16 cellular contexts compared by ENCODE assay signal in the genomic region with DNA sequence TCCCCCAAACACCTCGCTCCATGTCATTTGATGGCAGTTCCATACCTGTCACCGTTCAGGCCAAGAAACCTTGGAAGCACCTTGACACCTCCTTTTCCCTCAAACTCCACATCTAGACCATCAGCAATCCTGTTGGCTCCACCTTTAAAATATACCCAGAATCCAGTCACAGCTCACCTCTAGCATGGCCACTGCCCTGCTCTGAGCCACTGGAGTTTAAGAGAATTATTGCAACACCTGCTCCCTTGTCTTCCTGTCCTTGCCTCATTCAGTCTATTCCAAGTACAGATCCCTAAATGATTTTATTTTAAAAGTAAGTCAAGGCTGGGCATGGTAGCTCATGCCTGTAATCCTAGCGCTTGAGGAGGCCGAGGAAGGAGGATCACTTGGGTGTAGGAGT. TPM values are rescaled to one million over a fixed set of nuclear protein-coding genes. Genes with fewer than 3 reads are reported as not detected.
"Had no signal": no experiment of that assay in that cellular context is flagged by ENCODE, and none has a peak within 500 bp of the region (broad histone marks: within the 10 kb centered on the region; RNA-seq: fewer than 3 reads in every experiment).

No MANE protein-coding gene starts in this region.

- ATAC-seq: gastroesophageal sphincter had no signal

- H3K4me3 Mint-ChIP-seq: activated B cell treated with CpG ODN at 0.5 μM for 24 hours; activated CD4-positive, alpha-beta memory T cell treated with anti-CD3 and anti-CD28 coated beads for 36 hours had no signal

- H3K36me3 ChIP-seq: ascending aorta, colonic mucosa, gastroesophageal sphincter, left ventricle myocardium inferior, ovary, stomach, thoracic aorta, vagina had no signal

- H3K27me3 Mint-ChIP-seq: activated CD4-positive, alpha-beta memory T cell treated with anti-CD3 and anti-CD28 coated beads for 36 hours had no signal

- H3K4me1 Mint-ChIP-seq: activated B cell treated with CpG ODN at 0.5 μM for 24 hours had no signal

- H3K27me3 ChIP-seq: ascending aorta, colonic mucosa, ovary, stomach, vagina had no signal

- H3K4me3 ChIP-seq: ascending aorta, colonic mucosa, gastroesophageal sphincter, left ventricle myocardium inferior, ovary, stomach, thoracic aorta, vagina had no signal

- H3K27ac ChIP-seq: ascending aorta, colonic mucosa, gastroesophageal sphincter, left ventricle myocardium inferior, ovary, stomach, thoracic aorta, vagina had no signal

- H3K4me1 ChIP-seq: ascending aorta had no signal

- H3K9me3 ChIP-seq: ascending aorta, colonic mucosa, gastroesophageal sphincter, left ventricle myocardium inferior, ovary, stomach, thoracic aorta, vagina had no signal

- H3K27ac Mint-ChIP-seq: activated B cell treated with CpG ODN at 0.5 μM for 24 hours; activated CD4-positive, alpha-beta memory T cell treated with anti-CD3 and anti-CD28 coated beads for 36 hours had no signal

- H3K36me3 Mint-ChIP-seq: activated CD4-positive, alpha-beta memory T cell treated with anti-CD3 and anti-CD28 coated beads for 36 hours had no signal

- H3K9me3 Mint-ChIP-seq: activated B cell treated with CpG ODN at 0.5 μM for 24 hours; activated CD4-positive, alpha-beta memory T cell treated with anti-CD3 and anti-CD28 coated beads for 36 hours had no signal

- DNase-seq: activated B cell treated with CpG ODN at 0.5 μM for 24 hours; activated CD4-positive, alpha-beta memory T cell treated with anti-CD3 and anti-CD28 coated beads for 36 hours; caudate nucleus; colonic mucosa; effector CD4-positive, alpha-beta T cell; kidney; left ventricle myocardium inferior; ovary; stimulated activated CD4-positive, alpha-beta T cell treated with anti-CD3 and anti-CD28 coated beads, Interleukin-15, amount 100 ng/mL, for 24 hours; stimulated activated CD4-positive, alpha-beta T cell treated with anti-CD3 and anti-CD28 coated beads, Interleukin-4, amount 100 ng/mL, for 24 hours; stomach; T-helper 1 cell had no signal

RNA-seq across cellular contexts. Expression of gene TRIB3, which starts 11.6 kb away (rescaled TPM):
- total RNA-seq: ascending aorta had no signal
